12 cellular contexts compared by ENCODE assay signal in the genomic region with DNA sequence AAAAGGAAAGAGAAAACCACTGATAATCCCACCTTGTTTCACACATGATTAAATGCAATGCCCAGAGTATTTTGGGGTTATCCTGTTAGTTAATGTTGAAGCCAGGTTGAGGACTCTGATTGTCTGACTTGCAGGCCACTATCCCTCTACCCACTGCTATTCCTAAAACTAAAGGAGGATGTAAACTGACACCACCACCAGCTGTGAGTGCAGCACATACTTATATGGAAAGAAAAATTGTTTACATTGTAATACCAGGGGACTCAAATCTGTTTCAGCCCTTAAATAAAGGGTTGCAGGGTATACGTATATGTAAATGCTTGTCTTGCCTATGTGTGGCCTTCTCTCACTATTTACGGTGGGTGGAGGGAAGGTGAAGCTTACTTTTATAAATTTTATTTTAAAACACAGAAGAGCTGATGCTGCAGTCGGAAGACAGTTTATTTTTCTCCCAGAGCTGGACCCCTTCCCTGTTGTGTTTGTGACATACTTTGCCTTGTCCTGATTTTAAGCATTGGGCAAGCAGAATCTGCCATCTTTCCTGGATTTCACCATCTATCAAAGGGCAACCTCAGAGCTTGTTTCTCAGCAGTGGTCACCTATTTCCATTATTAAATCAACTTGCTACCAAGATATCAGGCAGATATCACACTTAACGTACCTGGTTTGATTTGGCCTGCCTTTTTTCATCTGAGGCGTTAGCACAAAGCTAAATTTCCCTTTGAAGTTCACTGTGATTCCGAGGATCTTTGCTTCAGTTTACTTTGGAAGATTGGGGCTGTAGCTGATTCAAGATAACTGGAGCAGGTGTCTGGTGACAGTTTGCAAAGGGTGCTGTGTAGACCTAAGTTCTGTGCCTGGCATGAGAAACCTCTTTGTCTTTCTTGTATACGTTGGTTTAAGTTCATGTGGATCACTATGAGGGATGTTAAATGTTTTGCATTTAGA. TPM values are rescaled to one million over a fixed set of nuclear protein-coding genes. Genes with fewer than 3 reads are reported as not detected.
DNase-seq lines count a peak whose midpoint lies in the region; ATAC-seq and TF ChIP-seq lines count a peak whose summit lies in the region.
"Had no signal": no experiment of that assay in that cellular context is flagged by ENCODE, and none has a peak within 500 bp of the region (broad histone marks: within the 10 kb centered on the region; RNA-seq: fewer than 3 reads in every experiment).

No MANE protein-coding gene starts in this region.

- peak overlapping the region; percentile 34 for H3K4me3 ChIP-seq in SJCRH30
- H3K4me3 ChIP-seq in liver (ENCODE audit: low read depth in 1 of 3, low read length in 3 of 3): no peak overlapping the region
- H3K4me3 ChIP-seq: HAP-1, suprapubic skin had no signal

- peak in 1 of 2 donors; percentile 28 for TF ChIP-seq RAD21 in liver (IDR thresholded peaks at IDR 0.05)

- H3K9me3 ChIP-seq in SJCRH30 (replicated peaks): no peaks in the 10 kb centered on the region
- no peaks in the 10 kb centered on the region for H3K9me3 ChIP-seq in liver (ENCODE audit: control insufficient read depth in 4 of 4, low read length in 3 of 4)
- H3K9me3 ChIP-seq: HAP-1, suprapubic skin had no signal

- ATAC-seq in sciatic nerve (no peak), GM19328 (IDR thresholded peaks at IDR 0.05; ENCODE audit: unreplicated experiment) (no peak)

- no peak for TF ChIP-seq CTCF in liver (IDR thresholded peaks at IDR 0.05; ENCODE audit: low read depth, low read length, missing input control)

- H3K9ac ChIP-seq in liver (ENCODE audit: low read depth in 1 of 2, low read length in 2 of 2): no peak overlapping the region

- WGBS in liver: 64% methylated on average over 7 of the region's 7 CpGs

- intact Hi-C loops in sciatic nerve (cut with DNase I): loop anchor here (10.0 kb wide), 1 partner anchor 1431 kb away; a partner anchor contains a TSS

- H3K4me1 ChIP-seq in SJCRH30 (peaks cover 22% of the 10 kb centered on the region), liver (ENCODE audit: control insufficient read depth in 4 of 4, insufficient read depth in 4 of 4, low read length in 3 of 4) (peaks cover 15 to 40% (median 34%) of the 10 kb centered on the region in 4 donors)

- no peaks in the 10 kb centered on the region for H3K27me3 ChIP-seq in SJCRH30
- H3K27me3 ChIP-seq in liver (ENCODE audit: control insufficient read depth in 4 of 4, insufficient read depth in 4 of 4, low read length in 3 of 4): no peaks in the 10 kb centered on the region
- H3K27me3 ChIP-seq: suprapubic skin had no signal

- DNase-seq in COLO668 (lab: John Stamatoyannopoulos, UW; ENCODE audit: unreplicated experiment) (peak; percentile 66), NCI-H1092 treated with DMSO at 0.1 percent for 48 hours (lab: John Stamatoyannopoulos, UW) (peak; percentile 72), SJCRH30 (peak; percentile 63 to 76), sciatic nerve (ENCODE audit: low spot score) (no peak)
- DNase-seq in activated T-cell treated with anti-CD3 and anti-CD28 coated beads, Interleukin-2, amount 50 U/mL, for 48 hours: no peak
- DNase-seq in effector CD8-positive, alpha-beta T cell (lab: John Stamatoyannopoulos, UW): no peak
- DNase-seq: amygdala; stimulated activated CD4-positive, alpha-beta T cell treated with anti-CD3 and anti-CD28 coated beads, Interleukin-4, amount 100 ng/mL, for 24 hours had no signal

- H3K27ac ChIP-seq in SJCRH30 (peak overlapping the region; percentile 20; the same call in 1 of the 2 replicates), liver (ENCODE audit: low read depth in 1 of 2, low read length in 2 of 2) (peak overlapping the region in 1 of 2 donors; percentile 19)

- no peaks in the 10 kb centered on the region for H3K36me3 ChIP-seq in SJCRH30
- H3K36me3 ChIP-seq in liver (ENCODE audit: control insufficient read depth in 4 of 4, insufficient read depth in 3 of 4, low read depth in 1 of 4, low read length in 3 of 4): no peaks in the 10 kb centered on the region
- H3K36me3 ChIP-seq: HAP-1, suprapubic skin had no signal

TF ChIP-seq in liver, 16 proteins besides CTCF, POLR2A, EP300 and RAD21:
- TF ChIP-seq HNF4G (IDR thresholded peaks at IDR 0.05) (peak; percentile 7), YY1 (IDR thresholded peaks at IDR 0.05) (peak; percentile 58), FOXA1 (IDR thresholded peaks at IDR 0.05) (no peak), RXRA (IDR thresholded peaks at IDR 0.05) (peak in 1 of 2 donors; percentile 29), HNF4A (conservative IDR thresholded peaks at IDR 0.05) (peak; percentile 52 to 63), TAF1 (conservative IDR thresholded peaks at IDR 0.05) (no peak)
- TF ChIP-seq, protein P1, sequence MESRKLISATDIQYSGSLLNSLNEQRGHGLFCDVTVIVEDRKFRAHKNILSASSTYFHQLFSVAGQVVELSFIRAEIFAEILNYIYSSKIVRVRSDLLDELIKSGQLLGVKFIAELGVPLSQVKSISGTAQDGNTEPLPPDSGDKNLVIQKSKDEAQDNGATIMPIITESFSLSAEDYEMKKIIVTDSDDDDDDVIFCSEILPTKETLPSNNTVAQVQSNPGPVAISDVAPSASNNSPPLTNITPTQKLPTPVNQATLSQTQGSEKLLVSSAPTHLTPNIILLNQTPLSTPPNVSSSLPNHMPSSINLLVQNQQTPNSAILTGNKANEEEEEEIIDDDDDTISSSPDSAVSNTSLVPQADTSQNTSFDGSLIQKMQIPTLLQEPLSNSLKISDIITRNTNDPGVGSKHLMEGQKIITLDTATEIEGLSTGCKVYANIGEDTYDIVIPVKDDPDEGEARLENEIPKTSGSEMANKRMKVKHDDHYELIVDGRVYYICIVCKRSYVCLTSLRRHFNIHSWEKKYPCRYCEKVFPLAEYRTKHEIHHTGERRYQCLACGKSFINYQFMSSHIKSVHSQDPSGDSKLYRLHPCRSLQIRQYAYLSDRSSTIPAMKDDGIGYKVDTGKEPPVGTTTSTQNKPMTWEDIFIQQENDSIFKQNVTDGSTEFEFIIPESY (IDR thresholded peaks at IDR 0.05): no peak
- TF ChIP-seq, protein P2, sequence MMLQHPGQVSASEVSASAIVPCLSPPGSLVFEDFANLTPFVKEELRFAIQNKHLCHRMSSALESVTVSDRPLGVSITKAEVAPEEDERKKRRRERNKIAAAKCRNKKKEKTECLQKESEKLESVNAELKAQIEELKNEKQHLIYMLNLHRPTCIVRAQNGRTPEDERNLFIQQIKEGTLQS (IDR thresholded peaks at IDR 0.05): no peak

RNA-seq across cellular contexts. Expression of a gene that starts 25.2 kb away (rescaled TPM):
- 15.8 and 17.6 TPM in 2 replicates for total RNA-seq in SJCRH30 (2014; rRNA removed; shearing (Covaris generic))
- total RNA-seq in liver: 10 to 100 TPM; 20.9 to 28.4 TPM
- 10 to 100 TPM in 1 of 2 donors, 1 to 10 TPM in 1; 9.5 to 16.0 TPM for polyA plus RNA-seq in liver
- total RNA-seq in sciatic nerve: 68.6 TPM

Comparison
In these comparisons a context has a peak if more than half of its experiments do, and no peak if none do; other contexts are left out.
1. DNase-seq: peak in COLO668 (single experiment), NCI-H1092 treated with DMSO at 0.1 percent for 48 hours (single experiment) and SJCRH30 (2 of 2); none in activated T-cell treated with anti-CD3 and anti-CD28 coated beads, Interleukin-2, amount 50 U/mL, for 48 hours (0 of 2), effector CD8-positive, alpha-beta T cell (single experiment) and sciatic nerve (single experiment).